1 cellular context compared by ENCODE assay signal in the genomic region with DNA sequence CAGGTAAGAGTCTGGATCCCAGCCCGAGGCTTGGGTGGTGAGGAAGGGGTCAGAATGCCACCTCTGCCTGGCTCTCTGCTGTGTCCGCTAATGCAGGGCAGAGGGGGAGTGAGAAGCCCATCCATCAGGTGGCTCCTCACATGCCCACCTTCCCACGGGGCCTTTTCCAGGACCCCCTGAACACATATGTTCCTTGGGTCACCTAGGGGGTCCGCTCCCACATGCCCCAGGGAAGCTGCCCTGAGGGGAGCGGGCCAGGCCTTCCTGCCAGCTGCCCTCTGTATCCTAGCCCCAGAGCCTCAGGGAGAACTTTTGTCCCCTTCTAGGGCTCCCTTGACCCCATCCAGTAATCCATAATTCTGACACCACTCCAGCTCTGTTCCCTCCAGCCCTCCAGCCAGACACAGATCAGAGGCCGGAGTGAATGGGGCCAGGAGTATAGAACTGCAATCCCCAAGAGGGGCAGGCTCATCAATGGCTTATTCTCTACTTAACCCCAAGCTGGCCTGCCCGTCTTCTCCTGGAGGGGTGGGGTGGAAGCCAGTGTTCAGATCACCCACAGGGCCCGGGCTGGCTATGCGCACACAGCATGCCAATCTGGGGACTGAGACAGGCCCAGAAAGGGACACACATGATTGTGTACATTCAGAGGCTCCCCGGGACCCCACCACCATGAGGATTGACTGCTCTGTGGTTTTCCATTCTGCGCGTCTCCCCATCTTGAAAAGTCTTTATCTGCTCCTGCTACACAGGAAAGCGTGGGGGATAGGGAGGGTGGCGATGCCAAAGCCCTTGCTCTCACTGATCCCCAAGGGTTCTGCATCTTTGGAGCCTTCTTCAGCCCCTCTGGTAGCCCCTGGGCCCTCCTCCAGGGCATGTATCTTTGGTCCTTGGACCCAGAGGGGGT.
TF ChIP-seq lines count a peak whose summit lies in the region.

No MANE protein-coding gene starts in this region.

TF ChIP-seq in liver, 16 proteins besides CTCF, POLR2A, EP300 and RAD21:
- TF ChIP-seq FOXA1 (IDR thresholded peaks at IDR 0.05) (no peak), NR2F2 (IDR thresholded peaks at IDR 0.05) (peak; percentile 33)
TF ChIP-seq in liver: peak in this region for 1.
